Comparison of ENCODE assay signal across 23 cellular contexts in the genomic region with DNA sequence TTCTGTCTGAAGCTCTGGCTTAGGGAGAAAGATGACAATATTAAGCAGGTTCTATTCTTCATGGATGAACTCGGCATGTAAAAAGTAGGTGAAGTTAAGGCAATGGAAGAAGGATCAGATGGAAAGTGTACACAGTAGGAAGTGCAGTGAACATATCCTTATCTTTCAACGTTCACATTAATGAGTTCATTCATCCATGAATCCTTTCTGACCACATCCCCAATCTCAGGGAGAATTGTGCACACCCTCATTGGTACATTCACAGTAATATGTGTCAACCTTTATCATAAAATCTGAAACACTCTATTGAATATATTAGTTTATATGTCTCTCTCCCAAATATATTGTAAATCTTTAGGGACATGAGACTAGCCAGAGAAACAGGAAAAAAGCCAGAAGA.
"Had no signal": no experiment of that assay in that cellular context is flagged by ENCODE, and none has a peak within 500 bp of the region (broad histone marks: within the 10 kb centered on the region; RNA-seq: fewer than 3 reads in every experiment).

No MANE protein-coding gene starts in this region.

- H3K27ac Mint-ChIP-seq: activated naive CD8-positive, alpha-beta T cell treated with anti-CD3 and anti-CD28 coated beads for 36 hours; endodermal cell; naive B cell; neural progenitor cell; progenitor cell of endocrine pancreas; stimulated activated naive CD8-positive, alpha-beta T cell treated with anti-CD3 and anti-CD28 coated beads, Interleukin-15, Interleukin-2, amounts not matched to agents 100 ng/mL and 50 ng/mL, for 24 hours had no signal

- ATAC-seq: foreskin keratinocyte, mucosa of descending colon had no signal

- H3K27me3 ChIP-seq: brain microvascular endothelial cell, colonic mucosa, foreskin keratinocyte, neural progenitor cell, right atrium auricular region, transverse colon, uterus had no signal

- H3K4me3 ChIP-seq: colonic mucosa, mucosa of descending colon, neural progenitor cell, right atrium auricular region, skin epidermis, transverse colon, uterus had no signal

- H3K9me3 ChIP-seq: colonic mucosa, mucosa of descending colon, right atrium auricular region, transverse colon, uterus had no signal

- H3K4me3 Mint-ChIP-seq: activated naive CD8-positive, alpha-beta T cell treated with anti-CD3 and anti-CD28 coated beads for 36 hours; endodermal cell; neural progenitor cell; stimulated activated naive CD8-positive, alpha-beta T cell treated with anti-CD3 and anti-CD28 coated beads, Interleukin-15, Interleukin-2, amounts not matched to agents 100 ng/mL and 50 ng/mL, for 24 hours had no signal

- H3K27me3 Mint-ChIP-seq: activated naive CD8-positive, alpha-beta T cell treated with anti-CD3 and anti-CD28 coated beads for 36 hours; naive B cell; progenitor cell of endocrine pancreas; stimulated activated naive CD8-positive, alpha-beta T cell treated with anti-CD3 and anti-CD28 coated beads, Interleukin-15, Interleukin-2, amounts not matched to agents 100 ng/mL and 50 ng/mL, for 24 hours had no signal

- H3K27ac ChIP-seq: brain microvascular endothelial cell, colonic mucosa, epithelial cell of prostate, foreskin keratinocyte, neural progenitor cell, right atrium auricular region, skin epidermis, transverse colon, uterus had no signal

- H3K9me3 Mint-ChIP-seq: neural progenitor cell had no signal

- H3K36me3 ChIP-seq: brain microvascular endothelial cell, colonic mucosa, neural progenitor cell, right atrium auricular region, transverse colon, uterus had no signal

- H3K4me1 ChIP-seq: colonic mucosa, right atrium auricular region had no signal

- H3K36me3 Mint-ChIP-seq: naive B cell had no signal

- DNase-seq: activated CD4-positive, alpha-beta T cell treated with anti-CD3 and anti-CD28 coated beads, Interleukin-2, amount 50 U/mL, for 48 hours; activated gamma-delta T cell treated with Interleukin-2 at 50 U/mL for 16 hours; activated naive CD8-positive, alpha-beta T cell treated with anti-CD3 and anti-CD28 coated beads for 36 hours; amniotic stem cell; brain microvascular endothelial cell; central memory CD4-positive, alpha-beta T cell; colonic mucosa; endodermal cell; foreskin keratinocyte; mesenchymal stem cell; mucosa of descending colon; naive B cell; stimulated activated CD4-positive, alpha-beta T cell treated with anti-CD3 and anti-CD28 coated beads, Interleukin-15, amount 100 ng/mL, for 24 hours; stimulated activated CD4-positive, alpha-beta T cell treated with anti-CD3 and anti-CD28 coated beads, Interleukin-2, amount 100 ng/mL, for 48 hours; T-helper 2 cell; transverse colon; uterus had no signal
